Comparison of ENCODE assay signal across 18 cellular contexts in genomic region chr13:41470187-41470586, GRCh38. TPM values are rescaled to one million over a fixed set of nuclear protein-coding genes. Genes with fewer than 3 reads are reported as not detected.
DNase-seq lines count a peak whose midpoint lies in the region; ATAC-seq lines count a peak whose summit lies in the region.
"Had no signal": no experiment of that assay in that cellular context is flagged by ENCODE, and none has a peak within 500 bp of the region (broad histone marks: within the 10 kb centered on the region; RNA-seq: fewer than 3 reads in every experiment).

No MANE protein-coding gene starts in this region.

- peaks cover 66% of the 10 kb centered on the region for H3K36me3 Mint-ChIP-seq in activated T-helper 1 cell treated with anti-CD3 and anti-CD28 coated beads, Interleukin-12 subunit alpha, Interleukin-12 subunit beta, Interleukin-2, Interleukin-4 antibody, amounts not matched to agents 30 ng/mL and 10 ng/mL and 1 ng/mL, durations not matched to agents 14 hours and 24 hours and 36 hours (ENCODE audit: low read depth)
- H3K36me3 Mint-ChIP-seq: naive B cell had no signal

- no peak overlapping the region for H3K4me3 Mint-ChIP-seq in activated T-helper 1 cell treated with anti-CD3 and anti-CD28 coated beads, Interleukin-12 subunit alpha, Interleukin-12 subunit beta, Interleukin-2, Interleukin-4 antibody, amounts not matched to agents 30 ng/mL and 10 ng/mL and 1 ng/mL, durations not matched to agents 14 hours and 24 hours and 36 hours
- H3K4me3 Mint-ChIP-seq in stimulated activated naive CD8-positive, alpha-beta T cell treated with anti-CD3 and anti-CD28 coated beads, Interleukin-15, amount 100 ng/mL, for 72 hours: peak overlapping the region; percentile 29 to 57
- H3K4me3 Mint-ChIP-seq: naive B cell had no signal

- peak overlapping the region; percentile 64 for H3K27ac Mint-ChIP-seq in activated T-helper 1 cell treated with anti-CD3 and anti-CD28 coated beads, Interleukin-12 subunit alpha, Interleukin-12 subunit beta, Interleukin-2, Interleukin-4 antibody, amounts not matched to agents 30 ng/mL and 10 ng/mL and 1 ng/mL, durations not matched to agents 14 hours and 24 hours and 36 hours
- peak overlapping the region; percentile 28 to 77 for H3K27ac Mint-ChIP-seq in stimulated activated naive CD8-positive, alpha-beta T cell treated with anti-CD3 and anti-CD28 coated beads, Interleukin-15, amount 100 ng/mL, for 72 hours
- H3K27ac Mint-ChIP-seq: naive B cell had no signal

- peak; percentile 77 for DNase-seq in activated effector memory CD4-positive, alpha-beta T cell treated with anti-CD3 and anti-CD28 coated beads, Interleukin-2, amount 50 U/mL, for 16 hours
- no peak for DNase-seq in activated effector memory CD4-positive, alpha-beta T cell treated with Interleukin-2 at 50 U/mL for 16 hours
- DNase-seq in activated T-helper 1 cell treated with anti-CD3 and anti-CD28 coated beads, Interleukin-12 subunit alpha, Interleukin-12 subunit beta, Interleukin-2, Interleukin-4 antibody, amounts not matched to agents 30 ng/mL and 10 ng/mL and 1 ng/mL, durations not matched to agents 14 hours and 24 hours and 36 hours (ENCODE audit: low spot score): no peak
- peak; percentile 42 for DNase-seq in stimulated activated CD4-positive, alpha-beta T cell treated with anti-CD3 and anti-CD28 coated beads, Interleukin-12 subunit alpha, Interleukin-12 subunit beta, amount 100 ng/mL, for 4 hours
- peak in 1 of 2 donors; percentile 65 for DNase-seq in stimulated activated naive CD8-positive, alpha-beta T cell treated with anti-CD3 and anti-CD28 coated beads, Interleukin-15, amount 100 ng/mL, for 72 hours
- DNase-seq in NCI-H524 (lab: John Stamatoyannopoulos, UW) (no peak), NCI-H2196 treated with DMSO at 0.1 percent for 48 hours (lab: John Stamatoyannopoulos, UW; ENCODE audit: unreplicated experiment) (no peak)
- DNase-seq: anterior cingulate cortex; COR-L47; effector memory CD4-positive, alpha-beta T cell; head of caudate nucleus; Karpas-422; naive B cell; NCI-H1092; NCI-H2107; NCI-H748 treated with DMSO at 0.1 percent for 48 hours; SK-N-SH had no signal

- H3K27me3 Mint-ChIP-seq in activated T-helper 1 cell treated with anti-CD3 and anti-CD28 coated beads, Interleukin-12 subunit alpha, Interleukin-12 subunit beta, Interleukin-2, Interleukin-4 antibody, amounts not matched to agents 30 ng/mL and 10 ng/mL and 1 ng/mL, durations not matched to agents 14 hours and 24 hours and 36 hours (ENCODE audit: insufficient read depth): no peaks in the 10 kb centered on the region
- H3K27me3 Mint-ChIP-seq in stimulated activated naive CD8-positive, alpha-beta T cell treated with anti-CD3 and anti-CD28 coated beads, Interleukin-15, amount 100 ng/mL, for 72 hours: no peaks in the 10 kb centered on the region
- H3K27me3 Mint-ChIP-seq: naive B cell had no signal

- H3K4me1 Mint-ChIP-seq in activated T-helper 1 cell treated with anti-CD3 and anti-CD28 coated beads, Interleukin-12 subunit alpha, Interleukin-12 subunit beta, Interleukin-2, Interleukin-4 antibody, amounts not matched to agents 30 ng/mL and 10 ng/mL and 1 ng/mL, durations not matched to agents 14 hours and 24 hours and 36 hours (ENCODE audit: low read depth): peaks cover 50% of the 10 kb centered on the region
- peaks cover 77% of the 10 kb centered on the region for H3K4me1 Mint-ChIP-seq in stimulated activated naive CD8-positive, alpha-beta T cell treated with anti-CD3 and anti-CD28 coated beads, Interleukin-15, amount 100 ng/mL, for 72 hours

- H3K9me3 Mint-ChIP-seq in activated T-helper 1 cell treated with anti-CD3 and anti-CD28 coated beads, Interleukin-12 subunit alpha, Interleukin-12 subunit beta, Interleukin-2, Interleukin-4 antibody, amounts not matched to agents 30 ng/mL and 10 ng/mL and 1 ng/mL, durations not matched to agents 14 hours and 24 hours and 36 hours: peaks cover 7% of the 10 kb centered on the region
- peaks cover 0 to 12% of the 10 kb centered on the region in 2 donors for H3K9me3 Mint-ChIP-seq in stimulated activated naive CD8-positive, alpha-beta T cell treated with anti-CD3 and anti-CD28 coated beads, Interleukin-15, amount 100 ng/mL, for 72 hours

- peak; percentile 80 for ATAC-seq in stimulated activated naive CD8-positive, alpha-beta T cell treated with anti-CD3 and anti-CD28 coated beads, Interleukin-15, amount 100 ng/mL, for 72 hours
- ATAC-seq in GM21619 (IDR thresholded peaks at IDR 0.05; ENCODE audit: unreplicated experiment): no peak

- intact Hi-C loops in activated T-helper 1 cell treated with anti-CD3 and anti-CD28 coated beads, Interleukin-12 subunit alpha, Interleukin-12 subunit beta, Interleukin-2, Interleukin-4 antibody, amounts not matched to agents 30 ng/mL and 10 ng/mL and 1 ng/mL, durations not matched to agents 14 hours and 24 hours and 36 hours (cut with micrococcal nuclease): loop anchor here (1.0 kb wide), 2 partner anchors 18 to 22 kb away; no protein-coding TSS in a partner anchor

RNA-seq across cellular contexts. Expression of gene RGCC, which starts 12.8 kb away (rescaled TPM):
- total RNA-seq in activated T-helper 1 cell treated with anti-CD3 and anti-CD28 coated beads, Interleukin-12 subunit alpha, Interleukin-12 subunit beta, Interleukin-2, Interleukin-4 antibody, amounts not matched to agents 30 ng/mL and 10 ng/mL and 1 ng/mL, durations not matched to agents 14 hours and 24 hours and 36 hours: 135 and 139 TPM in 2 replicates

Comparison
In these comparisons a context has a peak if more than half of its experiments do, and no peak if none do; other contexts are left out.
1. DNase-seq: peak in activated effector memory CD4-positive, alpha-beta T cell treated with anti-CD3 and anti-CD28 coated beads, Interleukin-2, amount 50 U/mL, for 16 hours (single experiment) and stimulated activated CD4-positive, alpha-beta T cell treated with anti-CD3 and anti-CD28 coated beads, Interleukin-12 subunit alpha, Interleukin-12 subunit beta, amount 100 ng/mL, for 4 hours (single experiment); none in activated effector memory CD4-positive, alpha-beta T cell treated with Interleukin-2 at 50 U/mL for 16 hours (single experiment), activated T-helper 1 cell treated with anti-CD3 and anti-CD28 coated beads, Interleukin-12 subunit alpha, Interleukin-12 subunit beta, Interleukin-2, Interleukin-4 antibody, amounts not matched to agents 30 ng/mL and 10 ng/mL and 1 ng/mL, durations not matched to agents 14 hours and 24 hours and 36 hours (single experiment), NCI-H524 (0 of 2) and NCI-H2196 treated with DMSO at 0.1 percent for 48 hours (single experiment).